ENCODE assay signal across 1 cellular context in genomic region chr2:218171744-218172143, GRCh38.
TF ChIP-seq lines count a peak whose summit lies in the region.

No MANE protein-coding gene starts in this region.

TF ChIP-seq in HEK293, 187 proteins besides CTCF, POLR2A, EP300 and RAD21 (continued from another document):
- peak; percentile 80 for TF ChIP-seq ZNF426 (tag by site-specific recombination; IDR thresholded peaks at IDR 0.05)
- TF ChIP-seq ZNF629 (tag by site-specific recombination; IDR thresholded peaks at IDR 0.05) = peak; percentile 42; the same call in 1 of the 2 replicates
- TF ChIP-seq, protein P1, sequence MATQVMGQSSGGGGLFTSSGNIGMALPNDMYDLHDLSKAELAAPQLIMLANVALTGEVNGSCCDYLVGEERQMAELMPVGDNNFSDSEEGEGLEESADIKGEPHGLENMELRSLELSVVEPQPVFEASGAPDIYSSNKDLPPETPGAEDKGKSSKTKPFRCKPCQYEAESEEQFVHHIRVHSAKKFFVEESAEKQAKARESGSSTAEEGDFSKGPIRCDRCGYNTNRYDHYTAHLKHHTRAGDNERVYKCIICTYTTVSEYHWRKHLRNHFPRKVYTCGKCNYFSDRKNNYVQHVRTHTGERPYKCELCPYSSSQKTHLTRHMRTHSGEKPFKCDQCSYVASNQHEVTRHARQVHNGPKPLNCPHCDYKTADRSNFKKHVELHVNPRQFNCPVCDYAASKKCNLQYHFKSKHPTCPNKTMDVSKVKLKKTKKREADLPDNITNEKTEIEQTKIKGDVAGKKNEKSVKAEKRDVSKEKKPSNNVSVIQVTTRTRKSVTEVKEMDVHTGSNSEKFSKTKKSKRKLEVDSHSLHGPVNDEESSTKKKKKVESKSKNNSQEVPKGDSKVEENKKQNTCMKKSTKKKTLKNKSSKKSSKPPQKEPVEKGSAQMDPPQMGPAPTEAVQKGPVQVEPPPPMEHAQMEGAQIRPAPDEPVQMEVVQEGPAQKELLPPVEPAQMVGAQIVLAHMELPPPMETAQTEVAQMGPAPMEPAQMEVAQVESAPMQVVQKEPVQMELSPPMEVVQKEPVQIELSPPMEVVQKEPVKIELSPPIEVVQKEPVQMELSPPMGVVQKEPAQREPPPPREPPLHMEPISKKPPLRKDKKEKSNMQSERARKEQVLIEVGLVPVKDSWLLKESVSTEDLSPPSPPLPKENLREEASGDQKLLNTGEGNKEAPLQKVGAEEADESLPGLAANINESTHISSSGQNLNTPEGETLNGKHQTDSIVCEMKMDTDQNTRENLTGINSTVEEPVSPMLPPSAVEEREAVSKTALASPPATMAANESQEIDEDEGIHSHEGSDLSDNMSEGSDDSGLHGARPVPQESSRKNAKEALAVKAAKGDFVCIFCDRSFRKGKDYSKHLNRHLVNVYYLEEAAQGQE (tag by site-specific recombination; IDR thresholded peaks at IDR 0.05) = 0 out of 2 replicates have a peak, but pooled peaks have one; percentile 56
TF ChIP-seq in HEK293: peak in this region for 22; not testable (repeated sequence) for 165.
